Comparison of ENCODE assay signal across 11 cellular contexts in the genomic region with DNA sequence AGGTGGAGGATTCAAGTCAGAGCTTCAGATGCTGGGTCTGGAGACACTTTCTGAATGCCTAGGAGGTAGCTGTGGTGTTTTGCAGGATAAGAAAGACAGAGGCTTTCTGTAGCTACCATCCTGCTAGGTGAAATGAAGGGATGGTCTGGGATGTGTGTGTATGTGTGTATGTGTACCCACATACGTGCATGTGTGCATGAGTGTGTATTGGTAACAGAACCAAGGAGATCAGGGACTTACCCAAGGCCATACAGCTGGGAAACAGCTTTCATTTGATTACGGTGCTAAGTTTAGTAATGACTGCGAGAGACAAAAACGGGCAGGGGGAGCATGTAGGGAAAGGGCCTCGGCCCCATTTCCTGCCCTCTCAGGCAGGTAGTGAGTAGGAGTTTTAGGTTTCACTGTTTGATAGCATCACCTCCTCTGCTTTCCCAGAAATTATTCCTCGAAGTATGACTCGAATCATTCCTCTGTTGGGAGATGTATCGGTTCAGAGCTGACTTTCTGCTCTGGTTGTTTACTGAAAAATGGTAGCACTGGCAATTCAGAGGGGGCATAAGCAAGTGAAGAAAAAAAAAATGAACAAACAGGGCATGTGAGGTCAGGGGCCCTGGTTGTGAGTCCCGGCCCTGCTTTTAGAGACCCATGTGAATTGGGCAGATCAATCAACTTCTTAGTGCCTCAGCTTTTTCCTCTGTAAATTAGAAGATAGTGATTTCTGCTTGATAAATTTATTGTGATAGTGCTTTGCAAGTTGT.
A peak's percentile ranks its signal among the peaks of the same experiment; 100 is the strongest.
DNase-seq lines count a peak whose midpoint lies in the region; ATAC-seq and TF ChIP-seq lines count a peak whose summit lies in the region.
"Had no signal": no experiment of that assay in that cellular context is flagged by ENCODE, and none has a peak within 500 bp of the region (broad histone marks: within the 10 kb centered on the region; RNA-seq: fewer than 3 reads in every experiment).

No MANE protein-coding gene starts in this region.

- H3K4me3 Mint-ChIP-seq in activated naive CD8-positive, alpha-beta T cell treated with anti-CD3 and anti-CD28 coated beads for 36 hours, result no peak overlapping the region
- H3K4me3 Mint-ChIP-seq in type B pancreatic cell, result no peak overlapping the region

- no peaks in the 10 kb centered on the region for H3K36me3 ChIP-seq in heart right ventricle
- no peaks in the 10 kb centered on the region for H3K36me3 ChIP-seq in osteoblast (ENCODE audit: insufficient read depth, low read length)
- H3K36me3 ChIP-seq: HAP-1 had no signal

- H3K79me2 ChIP-seq in osteoblast (ENCODE audit: insufficient read depth, low read length), result peaks cover 80% of the 10 kb centered on the region

- H3K4me3 ChIP-seq in heart right ventricle (no peak overlapping the region), right cardiac atrium (ENCODE audit: low read length) (no peak overlapping the region), osteoblast (ENCODE audit: insufficient read depth, low read length) (no peak overlapping the region)
- H3K4me3 ChIP-seq: BLaER1 treated with 17β-estradiol and CSF1 and Interleukin-3, amounts not matched to agents 10 nM and 100 nM; HAP-1 had no signal

- ATAC-seq in heart right ventricle (peak in 1 of 8 donors; percentile 10), right cardiac atrium (no peak), GM19452 (IDR thresholded peaks at IDR 0.05; ENCODE audit: unreplicated experiment) (no peak)

- H3K4me1 ChIP-seq in heart right ventricle (peaks cover 15 to 81% (median 67%) of the 10 kb centered on the region in 9 donors), right cardiac atrium (ENCODE audit: control insufficient read depth, insufficient read depth, low read length) (peaks cover 26% of the 10 kb centered on the region), osteoblast (ENCODE audit: insufficient read depth, low read length) (peaks cover 43% of the 10 kb centered on the region)

- 72 to 74% methylated on average over 9 of the region's 9 CpGs for WGBS in heart right ventricle, 2 donors
- 84% methylated on average over 9 of the region's 9 CpGs for WGBS in right cardiac atrium

- TF ChIP-seq CTCF in heart right ventricle (IDR thresholded peaks at IDR 0.05), result no peak
- no peak for TF ChIP-seq CTCF in osteoblast (IDR thresholded peaks at IDR 0.05; ENCODE audit: extremely low read depth, low read depth, low read length)
- TF ChIP-seq CTCF in type B pancreatic cell (conservative IDR thresholded peaks at IDR 0.05), result no peak

- H3K36me3 Mint-ChIP-seq in activated naive CD8-positive, alpha-beta T cell treated with anti-CD3 and anti-CD28 coated beads for 36 hours, result peaks cover 3% of the 10 kb centered on the region
- peaks cover 16% of the 10 kb centered on the region for H3K36me3 Mint-ChIP-seq in type B pancreatic cell

- DNase-seq in heart right ventricle (no peak), right cardiac atrium (no peak), osteoblast (ENCODE audit: insufficient read length, low spot score, missing footprints) (no peak), type B pancreatic cell (ENCODE audit: extremely low spot score, unreplicated experiment) (no peak), NCI-H82 treated with DMSO at 0.1 percent for 48 hours (lab: John Stamatoyannopoulos, UW; ENCODE audit: unreplicated experiment) (no peak), HT-29 (ENCODE audit: low spot score) (no peak)
- peak; percentile 54 for DNase-seq in activated naive CD8-positive, alpha-beta T cell treated with anti-CD3 and anti-CD28 coated beads for 36 hours
- DNase-seq: T1000 had no signal

- no peaks in the 10 kb centered on the region for H3K9me3 Mint-ChIP-seq in activated naive CD8-positive, alpha-beta T cell treated with anti-CD3 and anti-CD28 coated beads for 36 hours
- H3K9me3 Mint-ChIP-seq in type B pancreatic cell, result peaks cover 5% of the 10 kb centered on the region

- intact Hi-C loops in heart right ventricle (cut with DNase I), result loop anchor here in 3 of 10 donors (5.0 to 10.0 kb wide), 3 partner anchors 43 to 670 kb away; no protein-coding TSS in a partner anchor
- intact Hi-C loops in right cardiac atrium (cut with DNase I), result no loop called here

- no peaks in the 10 kb centered on the region for H3K27me3 Mint-ChIP-seq in activated naive CD8-positive, alpha-beta T cell treated with anti-CD3 and anti-CD28 coated beads for 36 hours
- no peaks in the 10 kb centered on the region for H3K27me3 Mint-ChIP-seq in type B pancreatic cell

- H3K27ac Mint-ChIP-seq in activated naive CD8-positive, alpha-beta T cell treated with anti-CD3 and anti-CD28 coated beads for 36 hours, result peak overlapping the region; percentile 75
- peak overlapping the region; percentile 7 for H3K27ac Mint-ChIP-seq in type B pancreatic cell

- no peak overlapping the region for H2AFZ ChIP-seq in osteoblast (ENCODE audit: low read length)

- H3K4me1 Mint-ChIP-seq in activated naive CD8-positive, alpha-beta T cell treated with anti-CD3 and anti-CD28 coated beads for 36 hours, result peaks cover 45% of the 10 kb centered on the region
- H3K4me1 Mint-ChIP-seq in type B pancreatic cell (ENCODE audit: unreplicated experiment), result peaks cover 43% of the 10 kb centered on the region

- no peaks in the 10 kb centered on the region for H3K27me3 ChIP-seq in heart right ventricle
- no peaks in the 10 kb centered on the region for H3K27me3 ChIP-seq in right cardiac atrium (ENCODE audit: control insufficient read depth, insufficient read depth)
- H3K27me3 ChIP-seq in osteoblast (ENCODE audit: insufficient read depth, low read length), result no peaks in the 10 kb centered on the region
- H3K27me3 ChIP-seq: BLaER1 treated with 17β-estradiol and CSF1 and Interleukin-3, amounts not matched to agents 10 nM and 100 nM had no signal

- H4K20me1 ChIP-seq in osteoblast (ENCODE audit: insufficient read depth, low read length), result no peaks in the 10 kb centered on the region

- no peak overlapping the region for H3K4me2 ChIP-seq in osteoblast (ENCODE audit: insufficient read depth, low read length)

- H3K27ac ChIP-seq in heart right ventricle, result peak overlapping the region in 7 of 10 donors; percentile 68 to 85 (median 78)
- H3K27ac ChIP-seq in right cardiac atrium (ENCODE audit: low read length), result no peak overlapping the region
- peak overlapping the region; percentile 94 for H3K27ac ChIP-seq in osteoblast (ENCODE audit: low read depth, low read length)

- H3K9me3 ChIP-seq in heart right ventricle, result no peaks in the 10 kb centered on the region
- H3K9me3 ChIP-seq in right cardiac atrium (ENCODE audit: control insufficient read depth, low read length), result no peaks in the 10 kb centered on the region
- no peaks in the 10 kb centered on the region for H3K9me3 ChIP-seq in osteoblast (ENCODE audit: low read depth, low read length)
- H3K9me3 ChIP-seq: HAP-1 had no signal
